Comparison of ENCODE assay signal across 17 cellular contexts in the genomic region with DNA sequence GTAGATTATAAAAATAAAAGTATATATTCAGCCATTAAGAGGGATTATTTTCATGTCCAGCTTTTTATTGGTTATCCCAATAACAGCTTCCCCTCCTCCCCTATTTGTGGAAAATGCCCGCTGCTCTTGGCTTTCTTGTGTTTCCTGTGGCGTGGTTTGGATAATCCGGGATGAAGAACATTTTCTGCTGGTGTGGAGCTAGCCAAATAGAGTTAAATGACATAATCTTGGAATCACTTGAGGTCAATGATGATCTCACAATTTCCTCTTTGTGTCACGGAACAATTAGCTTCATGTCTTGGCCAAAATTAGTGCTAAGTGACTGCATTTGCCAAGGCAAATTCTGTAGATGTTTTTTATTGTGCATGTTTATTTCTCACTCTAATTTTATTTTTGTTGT.
"Had no signal": no experiment of that assay in that cellular context is flagged by ENCODE, and none has a peak within 500 bp of the region (broad histone marks: within the 10 kb centered on the region; RNA-seq: fewer than 3 reads in every experiment).

No MANE protein-coding gene starts in this region.

- H3K4me3 Mint-ChIP-seq: activated CD8-positive, alpha-beta T cell treated with anti-CD3 and anti-CD28 coated beads for 36 hours; activated naive CD8-positive, alpha-beta T cell; activated T-cell treated with anti-CD3 and anti-CD28 coated beads, Interleukin-2, amount 50 U/mL, for 4 hours; immature natural killer cell; naive thymus-derived CD4-positive, alpha-beta T cell; stimulated activated effector memory CD8-positive, alpha-beta T cell treated with anti-CD3 and anti-CD28 coated beads, Interleukin-12 subunit alpha, Interleukin-12 subunit beta, amount 100 ng/mL, for 72 hours; T-helper 17 cell; WTC11 had no signal

- H3K27me3 Mint-ChIP-seq: activated naive CD8-positive, alpha-beta T cell; T-helper 17 cell had no signal

- H3K9me3 Mint-ChIP-seq: activated CD8-positive, alpha-beta T cell treated with anti-CD3 and anti-CD28 coated beads for 36 hours; activated T-cell treated with anti-CD3 and anti-CD28 coated beads, Interleukin-2, amount 50 U/mL, for 4 hours; immature natural killer cell; naive thymus-derived CD4-positive, alpha-beta T cell; stimulated activated effector memory CD8-positive, alpha-beta T cell treated with anti-CD3 and anti-CD28 coated beads, Interleukin-12 subunit alpha, Interleukin-12 subunit beta, amount 100 ng/mL, for 72 hours; WTC11 had no signal

- DNase-seq: activated CD4-positive, alpha-beta T cell treated with anti-CD3 and anti-CD28 coated beads for 4 hours; activated CD8-positive, alpha-beta T cell treated with anti-CD3 and anti-CD28 coated beads for 36 hours; activated gamma-delta T cell; activated T-cell treated with anti-CD3 and anti-CD28 coated beads, Interleukin-2, amount 50 U/mL, for 4 hours; amniotic stem cell; brain microvascular endothelial cell; foreskin fibroblast; immature natural killer cell; lower lobe of right lung; naive thymus-derived CD4-positive, alpha-beta T cell; ovary; stimulated activated CD4-positive, alpha-beta T cell treated with anti-CD3 and anti-CD28 coated beads, Interleukin-12 subunit alpha, Interleukin-12 subunit beta, amount 100 ng/mL, for 4 hours; stimulated activated CD4-positive, alpha-beta T cell treated with anti-CD3 and anti-CD28 coated beads, Interleukin-2, amount 100 ng/mL, for 24 hours; T-helper 17 cell had no signal

- H3K36me3 Mint-ChIP-seq: activated naive CD8-positive, alpha-beta T cell; naive thymus-derived CD4-positive, alpha-beta T cell; stimulated activated effector memory CD8-positive, alpha-beta T cell treated with anti-CD3 and anti-CD28 coated beads, Interleukin-12 subunit alpha, Interleukin-12 subunit beta, amount 100 ng/mL, for 72 hours; WTC11 had no signal

- ATAC-seq: activated CD8-positive, alpha-beta T cell treated with anti-CD3 and anti-CD28 coated beads for 36 hours; activated T-cell treated with anti-CD3 and anti-CD28 coated beads, Interleukin-2, amount 50 U/mL, for 4 hours; lower lobe of right lung; naive thymus-derived CD4-positive, alpha-beta T cell; stimulated activated effector memory CD8-positive, alpha-beta T cell treated with anti-CD3 and anti-CD28 coated beads, Interleukin-12 subunit alpha, Interleukin-12 subunit beta, amount 100 ng/mL, for 72 hours; T-helper 17 cell; WTC11 had no signal

- H3K27ac Mint-ChIP-seq: activated CD8-positive, alpha-beta T cell treated with anti-CD3 and anti-CD28 coated beads for 36 hours; activated naive CD8-positive, alpha-beta T cell; naive thymus-derived CD4-positive, alpha-beta T cell; stimulated activated effector memory CD8-positive, alpha-beta T cell treated with anti-CD3 and anti-CD28 coated beads, Interleukin-12 subunit alpha, Interleukin-12 subunit beta, amount 100 ng/mL, for 72 hours; T-helper 17 cell; WTC11 had no signal
